ENCODE assay signal across 11 cellular contexts in the genomic region with DNA sequence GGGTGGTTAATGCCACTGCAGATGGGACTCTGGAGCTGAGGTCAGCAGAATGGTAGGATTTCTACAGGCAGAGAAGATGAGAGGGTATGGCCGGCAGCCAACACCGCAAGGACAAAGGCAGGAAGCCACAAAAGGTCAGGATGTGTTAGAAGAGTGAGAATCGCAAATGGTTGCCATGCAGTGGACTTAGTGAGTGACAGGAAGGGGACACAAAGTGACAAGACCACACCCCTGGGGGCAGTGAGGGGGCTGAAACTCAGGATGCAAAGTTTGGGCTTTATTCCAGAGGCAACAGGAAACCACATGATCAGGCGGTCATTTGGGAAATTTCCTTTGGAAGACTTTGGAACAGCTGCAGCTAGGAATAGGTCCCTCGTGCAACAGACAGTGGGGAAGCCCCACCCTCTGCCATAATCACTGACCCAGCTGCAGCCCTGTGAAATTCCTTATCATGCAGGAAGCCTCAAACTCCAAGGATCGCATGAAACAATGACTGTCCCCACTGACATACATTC. TPM values are rescaled to one million over a fixed set of nuclear protein-coding genes. Genes with fewer than 3 reads are reported as not detected.
DNase-seq lines count a peak whose midpoint lies in the region; ATAC-seq and TF ChIP-seq lines count a peak whose summit lies in the region.
"Had no signal": no experiment of that assay in that cellular context is flagged by ENCODE, and none has a peak within 500 bp of the region (broad histone marks: within the 10 kb centered on the region; RNA-seq: fewer than 3 reads in every experiment).

No MANE protein-coding gene starts in this region.

- intact Hi-C loops in PC-3 (cut with micrococcal nuclease), result no loop called here

- no TSS peak for BruUV-seq in PC-3 (replicated peaks; lab: Mats Ljungman, UMichigan)

- H3K4me3 ChIP-seq in GM23248, result no peak overlapping the region
- no peak overlapping the region for H3K4me3 ChIP-seq in PC-3 (ENCODE audit: low read length)
- no peak overlapping the region for H3K4me3 ChIP-seq in fibroblast of mammary gland (ENCODE audit: control insufficient read depth, low read depth, low read length)
- H3K4me3 ChIP-seq in Peyer's patch, result no peak overlapping the region

- ATAC-seq in PC-3, result peak; percentile 24; the same call in 1 of the 2 replicates
- ATAC-seq in HG02870 (IDR thresholded peaks at IDR 0.05; ENCODE audit: unreplicated experiment), result no peak
- ATAC-seq: HCT116, natural killer cell had no signal

- in situ Hi-C loops in GM23248 (cut with MboI), result no loop called here

- H4K20me1 ChIP-seq in GM23248 (ENCODE audit: insufficient read depth) (no peaks in the 10 kb centered on the region), PC-3 (ENCODE audit: low read length) (no peaks in the 10 kb centered on the region)

- DNase-seq in GM23248, result peak; percentile 22
- DNase-seq in PC-3, result peak; percentile 49
- DNase-seq in fibroblast of mammary gland (ENCODE audit: low read depth), result peak; percentile 66
- peak; percentile 10 for DNase-seq in pons (ENCODE audit: low spot score)
- DNase-seq in HPDE6-E6E7 (ENCODE audit: extremely low spot score), result no peak
- no peak for DNase-seq in activated CD4-positive, alpha-beta T cell treated with anti-CD3 and anti-CD28 coated beads for 4 hours
- no peak for DNase-seq in Peyer's patch
- DNase-seq: natural killer cell, NCI-H187 treated with DMSO at 0.1 percent for 48 hours had no signal

- H3K9me3 ChIP-seq in GM23248 (ENCODE audit: low read depth) (no peaks in the 10 kb centered on the region), PC-3 (ENCODE audit: low read length) (no peaks in the 10 kb centered on the region; the same call in 1 of the 2 replicates), Peyer's patch (no peaks in the 10 kb centered on the region)

- no peak overlapping the region for H2AFZ ChIP-seq in GM23248
- H2AFZ ChIP-seq in PC-3 (ENCODE audit: low read length), result no peak overlapping the region

- H3K4me2 ChIP-seq in GM23248 (ENCODE audit: unreplicated experiment) (no peak overlapping the region), PC-3 (ENCODE audit: low read length) (no peak overlapping the region)

- no peak for TF ChIP-seq POLR2A in Peyer's patch (IDR thresholded peaks at IDR 0.05)

- H3K9ac ChIP-seq in GM23248 (no peak overlapping the region), PC-3 (ENCODE audit: low read length) (no peak overlapping the region)

- no peaks in the 10 kb centered on the region for H3K9me2 ChIP-seq in GM23248 (ENCODE audit: insufficient read depth)
- H3K9me2 ChIP-seq in PC-3 (replicated peaks; ENCODE audit: low read length), result no peaks in the 10 kb centered on the region

- no peaks in the 10 kb centered on the region for H3K27me3 ChIP-seq in GM23248 (replicated peaks; ENCODE audit: insufficient read depth)
- H3K27me3 ChIP-seq in PC-3 (ENCODE audit: low read length), result no peaks in the 10 kb centered on the region
- no peaks in the 10 kb centered on the region for H3K27me3 ChIP-seq in Peyer's patch

- TF ChIP-seq CTCF in PC-3 (conservative IDR thresholded peaks at IDR 0.05; ENCODE audit: low read depth, low read length), result no peak
- TF ChIP-seq CTCF in fibroblast of mammary gland (conservative IDR thresholded peaks at IDR 0.05; ENCODE audit: control insufficient read depth, insufficient read depth, low read depth, low read length), result no peak
- TF ChIP-seq CTCF in Peyer's patch (IDR thresholded peaks at IDR 0.05), result no peak

- H3F3A ChIP-seq in GM23248 (ENCODE audit: insufficient read depth) (no peaks in the 10 kb centered on the region), PC-3 (ENCODE audit: low read length, unreplicated experiment) (no peaks in the 10 kb centered on the region)

- H3K79me2 ChIP-seq in GM23248 (ENCODE audit: insufficient read depth) (no peaks in the 10 kb centered on the region), PC-3 (ENCODE audit: low read length) (no peaks in the 10 kb centered on the region)

- POLR2A ChIA-PET in PC-3 (lab: Charles Lee; ENCODE audit: unreplicated experiment), result no interaction called here

- H3K36me3 ChIP-seq in GM23248 (ENCODE audit: low read depth) (no peaks in the 10 kb centered on the region), PC-3 (ENCODE audit: low read depth, low read length) (no peaks in the 10 kb centered on the region), Peyer's patch (peaks cover 0 to 23% (median 0%) of the 10 kb centered on the region in 3 donors)

- H3K4me1 ChIP-seq in GM23248 (ENCODE audit: insufficient read depth) (no peaks in the 10 kb centered on the region), PC-3 (ENCODE audit: insufficient read depth, low read length) (0 out of 2 replicates have a peak, but pooled peaks cover 6% of the 10 kb centered on the region), Peyer's patch (peaks cover 0 to 12% (median 0%) of the 10 kb centered on the region in 4 donors)

- no peak overlapping the region for H3K27ac ChIP-seq in GM23248
- H3K27ac ChIP-seq in PC-3 (ENCODE audit: low read length), result no peak overlapping the region
- peak overlapping the region in 1 of 4 donors; percentile 35 for H3K27ac ChIP-seq in Peyer's patch

- CTCF ChIA-PET in PC-3 (lab: Charles Lee), result no interaction called here

- 37% methylated on average over 6 of the region's 6 CpGs for WGBS in GM23248 (ENCODE audit: low coverage in 1 of 2, low lambda C conversion rate in 2 of 2, missing lambda C conversion rate in 2 of 2), 2 experiments

RNA-seq across cellular contexts. Expression of a gene that starts 14.2 kb away (rescaled TPM):
- total RNA-seq in GM23248 (2014; rRNA removed; shearing (Covaris generic)), result 0.11 and 0.51 TPM in 2 replicates
- polyA plus RNA-seq in GM23248 (2016; fragmentation: Nextera tagmentation; extraction: Ambion mirVana), result 0.22 and 0.29 TPM in 2 replicates
- total RNA-seq in PC-3 (2014; rRNA removed) (0.55 and 0.69 TPM in 2 replicates), Peyer's patch (10 to 100 TPM in 2 of 4 donors, 1 to 10 TPM in 2; 2.9 to 15.7 (median 8.4) TPM)

Comparison
In these comparisons a context has a peak if more than half of its experiments do, and no peak if none do; other contexts are left out.
1. DNase-seq: peak in GM23248 (single experiment), PC-3 (single experiment), fibroblast of mammary gland (single experiment) and pons (single experiment); none in HPDE6-E6E7 (single experiment), activated CD4-positive, alpha-beta T cell treated with anti-CD3 and anti-CD28 coated beads for 4 hours (0 of 2) and Peyer's patch (0 of 3).